In genomic region chr16:74999683-75000480, GRCh38 we compare ENCODE assay signal across 8 cellular contexts. TPM values are rescaled to one million over a fixed set of nuclear protein-coding genes. Genes with fewer than 3 reads are reported as not detected.
A peak's percentile ranks its signal among the peaks of the same experiment; 100 is the strongest.
DNase-seq lines count a peak whose midpoint lies in the region; ATAC-seq and TF ChIP-seq lines count a peak whose summit lies in the region.

No MANE protein-coding gene starts in this region.

- H3K4me2 ChIP-seq in OCI-LY1 (ENCODE audit: low read length): peak overlapping the region; percentile 84

- TF ChIP-seq CTCF in HFFc6 (IDR thresholded peaks at IDR 0.05) (peak; percentile 43; the same call in 1 of the 2 replicates), OCI-LY1 (IDR thresholded peaks at IDR 0.05; ENCODE audit: low read length) (no peak), neural crest cell (conservative IDR thresholded peaks at IDR 0.05) (no peak), thoracic aorta (IDR thresholded peaks at IDR 0.05) (peak; percentile 8)

- H3K4me3 ChIP-seq in OCI-LY1 (ENCODE audit: low read depth, low read length, poor library complexity, severe bottlenecking) (peak overlapping the region; percentile 69), thoracic aorta (peak overlapping the region; percentile 87)

- H3K4me1 Mint-ChIP-seq in HFFc6 (ENCODE audit: low read depth) (peaks cover 48% of the 10 kb centered on the region), neural crest cell (peaks cover 34% of the 10 kb centered on the region)

- no peaks in the 10 kb centered on the region for H3K36me3 ChIP-seq in OCI-LY1 (ENCODE audit: insufficient read depth, low read length)
- no peaks in the 10 kb centered on the region for H3K36me3 ChIP-seq in thoracic aorta

- peaks cover 12% of the 10 kb centered on the region for H3K36me3 Mint-ChIP-seq in HFFc6 (ENCODE audit: low read depth)
- no peaks in the 10 kb centered on the region for H3K36me3 Mint-ChIP-seq in neural crest cell (ENCODE audit: low read depth)

- no peaks in the 10 kb centered on the region for H3F3A ChIP-seq in OCI-LY1 (ENCODE audit: insufficient read depth, low read length)

- H2AFZ ChIP-seq in OCI-LY1 (ENCODE audit: low read length): no peak overlapping the region

- DNase-seq in DMS153 (lab: John Stamatoyannopoulos, UW): peak; percentile 46
- DNase-seq in HFFc6: peak; percentile 5
- peak; percentile 50 for DNase-seq in activated T-helper 9 cell treated with anti-CD3 and anti-CD28 coated beads, Interleukin-2, amount 50 U/mL, for 16 hours (ENCODE audit: low read depth)
- DNase-seq in foreskin melanocyte: peak; percentile 20
- peak; percentile 7 for DNase-seq in neural crest cell (ENCODE audit: low read depth, low spot score)
- no peak for DNase-seq in thoracic aorta (ENCODE audit: low spot score)

- H3K27ac Mint-ChIP-seq in HFFc6 (peak overlapping the region; percentile 49; the same call in 1 of the 2 replicates), neural crest cell (ENCODE audit: unreplicated experiment) (peak overlapping the region; percentile 84)

- no peak overlapping the region for H3K27ac ChIP-seq in OCI-LY1 (ENCODE audit: low read depth, low read length, poor library complexity, severe bottlenecking)
- H3K27ac ChIP-seq in thoracic aorta: peak overlapping the region; percentile 58 to 74

- ATAC-seq in thoracic aorta (ENCODE audit: insufficient number of reproducible peaks, low FRiP score, low read depth) (no peak), HG02798 (IDR thresholded peaks at IDR 0.05; ENCODE audit: poor library complexity, unreplicated experiment) (no peak)

- no peaks in the 10 kb centered on the region for H3K9me3 ChIP-seq in OCI-LY1 (ENCODE audit: low read length)
- H3K9me3 ChIP-seq in thoracic aorta: no peaks in the 10 kb centered on the region

- no peaks in the 10 kb centered on the region for H4K20me1 ChIP-seq in OCI-LY1 (ENCODE audit: insufficient read depth, low read length)

- H3K9me3 Mint-ChIP-seq in HFFc6 (no peaks in the 10 kb centered on the region), neural crest cell (no peaks in the 10 kb centered on the region)

- peaks cover 10% of the 10 kb centered on the region; the same call in 1 of the 2 replicates for H3K27me3 ChIP-seq in OCI-LY1 (ENCODE audit: insufficient read depth, low read length)
- H3K27me3 ChIP-seq in thoracic aorta (replicated peaks; ENCODE audit: insufficient read depth): no peaks in the 10 kb centered on the region

- H3K79me2 ChIP-seq in OCI-LY1 (ENCODE audit: insufficient read depth, low read length): no peaks in the 10 kb centered on the region

- H3K4me3 Mint-ChIP-seq in HFFc6: peak overlapping the region; percentile 92
- peak overlapping the region; percentile 88 for H3K4me3 Mint-ChIP-seq in neural crest cell

- H3K9ac ChIP-seq in OCI-LY1 (ENCODE audit: low read length): peak overlapping the region; percentile 60; the same call in 1 of the 2 replicates

- H3K27me3 Mint-ChIP-seq in HFFc6 (ENCODE audit: insufficient read depth) (peaks cover 1% of the 10 kb centered on the region; the same call in 1 of the 2 replicates), neural crest cell (ENCODE audit: low read depth) (peaks cover 2% of the 10 kb centered on the region)

- H3K4me1 ChIP-seq in OCI-LY1 (ENCODE audit: insufficient read depth, low read length, severe bottlenecking) (peaks cover 7% of the 10 kb centered on the region), thoracic aorta (ENCODE audit: control insufficient read depth in 1 of 2, low read depth in 2 of 2) (peaks cover 0 to 21% of the 10 kb centered on the region in 2 donors)

- no peaks in the 10 kb centered on the region for H3K9me2 ChIP-seq in OCI-LY1 (ENCODE audit: low read depth, low read length)

RNA-seq across cellular contexts. Expression of gene ZNRF1, which starts 1.1 kb away (rescaled TPM):
- 10 to 100 TPM; 21.7 to 31.3 (median 28.0) TPM for total RNA-seq in HFFc6 (2021; fragmentation: NEBNext Ultra II Directional; extraction: Animal tissue kit (Norgen Biotek cat#: 25700))
- total RNA-seq in neural crest cell (48.4 and 54.8 TPM in 2 replicates), thoracic aorta (10 to 100 TPM; 16.9 to 27.1 TPM)

RNA-seq across cellular contexts. Expression of gene WDR59, which starts 15.0 kb away (rescaled TPM):
- total RNA-seq in HFFc6 (2021; fragmentation: NEBNext Ultra II Directional; extraction: Animal tissue kit (Norgen Biotek cat#: 25700)): 10 to 100 TPM; 32.1 to 39.8 (median 37.3) TPM
- total RNA-seq in neural crest cell (85.3 and 87.6 TPM in 2 replicates), thoracic aorta (10 to 100 TPM; 28.8 to 36.8 TPM)

Comparison
In these comparisons a context has a peak if more than half of its experiments do, and no peak if none do; other contexts are left out.
1. CTCF ChIP-seq: peak in HFFc6 (single experiment) and thoracic aorta (single experiment); none in OCI-LY1 (single experiment) and neural crest cell (single experiment).